ENCODE assay signal across 7 cellular contexts in the genomic region with DNA sequence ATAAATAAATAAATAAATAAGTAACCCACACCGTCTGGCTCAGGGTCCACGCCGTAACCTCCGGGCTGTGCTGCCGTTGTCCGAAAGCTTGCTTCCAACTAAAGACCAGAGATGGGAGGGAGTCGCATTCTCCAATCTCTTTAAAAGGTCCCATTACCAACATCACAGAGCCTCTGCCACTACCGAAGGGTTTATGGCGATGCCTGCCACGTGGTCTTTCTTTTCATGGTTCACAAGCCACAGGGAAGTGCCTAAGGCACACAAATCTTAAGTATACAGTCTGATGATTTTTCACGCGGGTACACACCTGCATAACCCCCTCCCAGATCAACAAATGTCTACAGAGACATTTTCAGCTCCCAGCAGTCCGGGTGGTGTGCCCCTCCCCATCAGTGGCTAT. TPM values are rescaled to one million over a fixed set of nuclear protein-coding genes. Genes with fewer than 3 reads are reported as not detected.
DNase-seq lines count a peak whose midpoint lies in the region; FAIRE-seq and TF ChIP-seq lines count a peak whose summit lies in the region.

No MANE protein-coding gene starts in this region.

- TF ChIP-seq POLR2A in GM12891 (IDR thresholded peaks at IDR 0.05; ENCODE audit: low read depth, low read length): no peak

- H3K9me3 Mint-ChIP-seq in neural progenitor cell: no peaks in the 10 kb centered on the region

- H3F3A ChIP-seq in OCI-LY1 (ENCODE audit: insufficient read depth, low read length) (no peaks in the 10 kb centered on the region), neural progenitor cell (ENCODE audit: low read depth) (peaks cover 27% of the 10 kb centered on the region)

- H3K4me1 Mint-ChIP-seq in neural progenitor cell: peaks cover 60% of the 10 kb centered on the region

- H3K4me1 ChIP-seq in OCI-LY1 (ENCODE audit: insufficient read depth, low read length, severe bottlenecking) (peaks cover 47% of the 10 kb centered on the region), neural progenitor cell (peaks cover 25% of the 10 kb centered on the region)

- H3K27ac Mint-ChIP-seq in neural progenitor cell: peak overlapping the region; percentile 51

- peaks cover 51% of the 10 kb centered on the region for H3K79me2 ChIP-seq in OCI-LY1 (ENCODE audit: insufficient read depth, low read length)
- peaks cover 57% of the 10 kb centered on the region for H3K79me2 ChIP-seq in neural progenitor cell (ENCODE audit: low read depth)

- TF ChIP-seq CTCF in OCI-LY1 (IDR thresholded peaks at IDR 0.05; ENCODE audit: low read length) (no peak), dorsolateral prefrontal cortex (IDR thresholded peaks at IDR 0.05 in 54 of 56, conservative IDR thresholded peaks at IDR 0.05 in 2 of 56; ENCODE audit: low read depth in 1 of 56, partially characterized antibody in 56 of 56) (no peak), neural progenitor cell (IDR thresholded peaks at IDR 0.05) (no peak)

- DNase-seq in GM12891 (ENCODE audit: insufficient read length, low spot score) (no peak), dorsolateral prefrontal cortex (no peak), neural progenitor cell (ENCODE audit: low spot score) (no peak), AG08396 (ENCODE audit: low spot score) (no peak), COLO829 (ENCODE audit: low spot score) (no peak), medulla oblongata (ENCODE audit: extremely low spot score) (no peak)

- peaks cover 15% of the 10 kb centered on the region for H3K36me3 Mint-ChIP-seq in neural progenitor cell

- H3K9ac ChIP-seq in OCI-LY1 (ENCODE audit: low read length) (peak overlapping the region; percentile 95), neural progenitor cell (no peak overlapping the region)

- H4K20me1 ChIP-seq in OCI-LY1 (ENCODE audit: insufficient read depth, low read length) (no peaks in the 10 kb centered on the region), neural progenitor cell (ENCODE audit: low read depth) (peaks cover 61% of the 10 kb centered on the region)

- H2AFZ ChIP-seq in OCI-LY1 (ENCODE audit: low read length): no peak overlapping the region
- no peak overlapping the region for H2AFZ ChIP-seq in neural progenitor cell (replicated peaks)

- H3K4me3 Mint-ChIP-seq in neural progenitor cell: peak overlapping the region; percentile 97

- no peaks in the 10 kb centered on the region for H3K9me2 ChIP-seq in OCI-LY1 (ENCODE audit: low read depth, low read length)

- intact Hi-C loops in dorsolateral prefrontal cortex (cut with DNase I): no loop called here

- H3K4me3 ChIP-seq in OCI-LY1 (ENCODE audit: low read depth, low read length, poor library complexity, severe bottlenecking): peak overlapping the region; percentile 98
- H3K4me3 ChIP-seq in dorsolateral prefrontal cortex: peak overlapping the region; percentile 62 to 95 (median 84)
- peak overlapping the region; percentile 74 for H3K4me3 ChIP-seq in neural progenitor cell

- H3K27me3 Mint-ChIP-seq in neural progenitor cell (ENCODE audit: insufficient read depth, low read depth): peaks cover 9% of the 10 kb centered on the region

- peak; percentile 45 for FAIRE-seq in GM12891 (lab: Jason Lieb, UNC)

- H3K9me3 ChIP-seq in OCI-LY1 (ENCODE audit: low read length): no peaks in the 10 kb centered on the region
- H3K9me3 ChIP-seq in neural progenitor cell (ENCODE audit: low read depth): no peaks in the 10 kb centered on the region

- peak overlapping the region; percentile 76 for H3K27ac ChIP-seq in OCI-LY1 (ENCODE audit: low read depth, low read length, poor library complexity, severe bottlenecking)
- peak overlapping the region in 13 of 59 donors; percentile 0 to 86 (median 67) for H3K27ac ChIP-seq in dorsolateral prefrontal cortex
- no peak overlapping the region for H3K27ac ChIP-seq in neural progenitor cell

- H3K4me2 ChIP-seq in OCI-LY1 (ENCODE audit: low read length) (peak overlapping the region; percentile 79), neural progenitor cell (peak overlapping the region; percentile 99)

- no peaks in the 10 kb centered on the region for H3K27me3 ChIP-seq in OCI-LY1 (ENCODE audit: insufficient read depth, low read length)
- no peaks in the 10 kb centered on the region for H3K27me3 ChIP-seq in dorsolateral prefrontal cortex
- peaks cover 12% of the 10 kb centered on the region for H3K27me3 ChIP-seq in neural progenitor cell

- H3K36me3 ChIP-seq in OCI-LY1 (ENCODE audit: insufficient read depth, low read length) (peaks cover 58% of the 10 kb centered on the region), neural progenitor cell (no peaks in the 10 kb centered on the region)

TF ChIP-seq in GM12891, 5 proteins besides CTCF, POLR2A, EP300 and RAD21:
- TF ChIP-seq TAF1 (IDR thresholded peaks at IDR 0.05; ENCODE audit: low read depth, low read length): no peak
- TF ChIP-seq POU2F2 (IDR thresholded peaks at IDR 0.05; ENCODE audit: low read depth, low read length): no peak
- no peak for TF ChIP-seq PAX5 (IDR thresholded peaks at IDR 0.05; ENCODE audit: insufficient read depth, low read length, severe bottlenecking)
- no peak for TF ChIP-seq SPI1 (IDR thresholded peaks at IDR 0.05; ENCODE audit: low read depth, low read length)
- no peak for TF ChIP-seq POLR2AphosphoS5 (IDR thresholded peaks at IDR 0.05; ENCODE audit: low read depth, low read length)

RNA-seq across cellular contexts. Expression of gene COTL1, which starts 1.4 kb away (rescaled TPM):
- 283 TPM for polyA plus RNA-seq in GM12891 (2012; ENCODE audit: low read depth, missing spikeins)
- 100 to 1,000 TPM in 6 of 120 experiments, 10 to 100 TPM in 114; 43.3 to 111 (median 76.2) TPM for total RNA-seq in dorsolateral prefrontal cortex
- 46.9 and 93.7 TPM in 2 replicates for total RNA-seq in neural progenitor cell (ENCODE audit: low replicate concordance)

RNA-seq across cellular contexts. Expression of gene KLHL36, which starts 31.8 kb away (rescaled TPM):
- polyA plus RNA-seq in GM12891 (2012; ENCODE audit: low read depth, missing spikeins): 18.6 TPM
- 10 to 100 TPM; 30.4 to 77.3 (median 47.4) TPM for total RNA-seq in dorsolateral prefrontal cortex
- 15.9 and 25.3 TPM in 2 replicates for total RNA-seq in neural progenitor cell (ENCODE audit: low replicate concordance)
